Comparison of ENCODE assay signal across 24 cellular contexts in the genomic region with DNA sequence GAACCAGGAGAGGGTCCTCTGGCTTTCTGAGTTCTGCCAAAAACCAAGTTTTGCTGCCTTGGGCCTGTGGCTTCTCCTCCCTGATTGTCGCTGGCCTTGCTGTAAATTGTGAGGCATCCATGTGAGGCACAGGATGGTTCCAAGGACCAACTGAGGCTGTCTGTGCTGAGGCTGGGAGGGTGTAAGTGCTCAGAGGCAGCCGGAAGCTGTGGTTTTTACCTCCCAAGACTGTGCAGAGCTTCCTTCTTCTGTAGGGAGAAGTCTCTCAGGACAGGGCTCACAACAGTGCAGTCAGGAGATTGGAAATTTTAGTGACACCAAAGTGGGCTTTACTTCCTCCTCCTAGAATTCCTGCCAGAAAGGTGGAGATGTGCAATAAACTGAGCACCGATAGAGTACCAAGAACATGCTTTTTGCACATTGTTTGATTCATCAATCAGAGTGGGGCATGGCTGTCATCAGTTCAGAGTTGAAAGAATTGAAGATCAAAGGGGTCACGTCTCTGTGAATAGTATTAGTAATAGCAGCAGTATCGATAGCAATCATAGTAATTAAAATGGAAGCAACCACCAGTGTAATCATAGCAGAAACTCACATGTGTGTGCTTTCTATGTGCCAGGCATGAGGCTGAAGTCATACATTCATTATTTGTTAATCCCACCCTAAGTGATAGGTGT.
DNase-seq lines count a peak whose midpoint lies in the region; ATAC-seq and TF ChIP-seq lines count a peak whose summit lies in the region.
"Had no signal": no experiment of that assay in that cellular context is flagged by ENCODE, and none has a peak within 500 bp of the region (broad histone marks: within the 10 kb centered on the region; RNA-seq: fewer than 3 reads in every experiment).

No MANE protein-coding gene starts in this region.

- H3K27ac Mint-ChIP-seq in activated CD4-positive, alpha-beta memory T cell treated with anti-CD3 and anti-CD28 coated beads, Interleukin-2, amount 10 ng/mL, durations not matched to agents 7 days and 5 days = no peak overlapping the region
- H3K27ac Mint-ChIP-seq: activated B cell treated with CpG ODN at 0.5 μM for 24 hours; GM23338; memory B cell; stimulated activated naive B cell treated with anti-CD40 and anti-IgM and Interleukin-4, amounts not matched to agents 10 μg/mL and 1 μg/mL and 100 μg/mL, for 72 hours had no signal

- POLR2A ChIA-PET in activated CD4-positive, alpha-beta memory T cell treated with anti-CD3 and anti-CD28 coated beads, Interleukin-2, amount 10 ng/mL, durations not matched to agents 7 days and 5 days (lab: Charles Lee) = no interaction called here

- no peak overlapping the region for H3K9ac ChIP-seq in DND-41 (ENCODE audit: low read depth, low read length)

- no peaks in the 10 kb centered on the region for H4K20me1 ChIP-seq in DND-41 (ENCODE audit: insufficient read depth, low read length)

- CTCF ChIA-PET in activated CD4-positive, alpha-beta memory T cell treated with anti-CD3 and anti-CD28 coated beads, Interleukin-2, amount 10 ng/mL, durations not matched to agents 7 days and 5 days (lab: Charles Lee) = no interaction called here

- peaks cover 25% of the 10 kb centered on the region for H3K4me1 ChIP-seq in DND-41 (ENCODE audit: insufficient read depth, low read length)
- H3K4me1 ChIP-seq: body of pancreas, upper lobe of left lung had no signal

- H2AFZ ChIP-seq in DND-41 (ENCODE audit: low read depth, low read length) = no peak overlapping the region
- H2AFZ ChIP-seq: GM23338 had no signal

- peaks cover 19% of the 10 kb centered on the region for H3K4me1 Mint-ChIP-seq in activated CD4-positive, alpha-beta memory T cell treated with anti-CD3 and anti-CD28 coated beads, Interleukin-2, amount 10 ng/mL, durations not matched to agents 7 days and 5 days
- H3K4me1 Mint-ChIP-seq: GM23338 had no signal

- H3K27me3 ChIP-seq in DND-41 (ENCODE audit: insufficient read depth, low read length, poor library complexity) (no peaks in the 10 kb centered on the region), WERI-Rb-1 (ENCODE audit: insufficient read depth, low read depth, severe bottlenecking) (no peaks in the 10 kb centered on the region)
- H3K27me3 ChIP-seq: body of pancreas, upper lobe of left lung had no signal

- H3K27ac ChIP-seq in DND-41 (ENCODE audit: low read length) (peak overlapping the region; percentile 38), WERI-Rb-1 (no peak overlapping the region)
- H3K27ac ChIP-seq: body of pancreas, upper lobe of left lung had no signal

- ATAC-seq in activated CD4-positive, CD25-positive, alpha-beta regulatory T cell treated with anti-CD3 and anti-CD28 coated beads, Interleukin-2, amount 50 U/mL, for 24 hours = peak; percentile 74 to 82
- peak; percentile 99 for ATAC-seq in DND-41 (ENCODE audit: insufficient read depth, low read depth)
- ATAC-seq: body of pancreas; GM23338; left lobe of liver; stimulated activated naive B cell treated with anti-CD40 and anti-IgM and Interleukin-4, amounts not matched to agents 10 μg/mL and 1 μg/mL and 100 μg/mL, for 72 hours had no signal

- DNase-seq in activated CD4-positive, CD25-positive, alpha-beta regulatory T cell (lab: John Stamatoyannopoulos, UW) = no peak
- peak; percentile 71 for DNase-seq in DND-41
- DNase-seq in NOMO-1 treated with DMSO at 0.1 percent for 48 hours (lab: John Stamatoyannopoulos, UW; ENCODE audit: unreplicated experiment) = peak; percentile 35
- peak; percentile 17 for DNase-seq in activated CD4-positive, alpha-beta memory T cell treated with anti-CD3 and anti-CD28 coated beads, Interleukin-2, amount 10 ng/mL, durations not matched to agents 7 days and 5 days
- no peak for DNase-seq in WERI-Rb-1
- no peak for DNase-seq in GOT3 (lab: John Stamatoyannopoulos, UW)
- no peak for DNase-seq in RKO (ENCODE audit: low spot score)
- DNase-seq: activated B cell treated with CpG ODN at 0.5 μM for 24 hours; activated CD4-positive, alpha-beta T cell treated with anti-CD3 and anti-CD28 coated beads, Interleukin-2, amount 50 U/mL, for 48 hours; activated gamma-delta T cell; body of pancreas; NCI-H2029; NCI-H524; NK-92 treated with Interleukin-12 subunit alpha and Interleukin-12 subunit beta, amount 100 ng/mL, for 24 hours; SIG-M5; stimulated activated naive B cell treated with anti-CD40 and anti-IgM and Interleukin-4, amounts not matched to agents 10 μg/mL and 1 μg/mL and 100 μg/mL, for 72 hours; SW 1271; T1000; upper lobe of left lung had no signal

- H3K36me3 Mint-ChIP-seq in activated CD4-positive, alpha-beta memory T cell treated with anti-CD3 and anti-CD28 coated beads, Interleukin-2, amount 10 ng/mL, durations not matched to agents 7 days and 5 days (ENCODE audit: low read depth) = no peaks in the 10 kb centered on the region

- H3K27me3 Mint-ChIP-seq in activated CD4-positive, alpha-beta memory T cell treated with anti-CD3 and anti-CD28 coated beads, Interleukin-2, amount 10 ng/mL, durations not matched to agents 7 days and 5 days = no peaks in the 10 kb centered on the region
- H3K27me3 Mint-ChIP-seq: activated B cell treated with CpG ODN at 0.5 μM for 24 hours; central memory CD8-positive, alpha-beta T cell; memory B cell; stimulated activated naive B cell treated with anti-CD40 and anti-IgM and Interleukin-4, amounts not matched to agents 10 μg/mL and 1 μg/mL and 100 μg/mL, for 72 hours had no signal

- H3K4me3 Mint-ChIP-seq in activated CD4-positive, alpha-beta memory T cell treated with anti-CD3 and anti-CD28 coated beads, Interleukin-2, amount 10 ng/mL, durations not matched to agents 7 days and 5 days = no peak overlapping the region
- H3K4me3 Mint-ChIP-seq: activated B cell treated with CpG ODN at 0.5 μM for 24 hours; central memory CD8-positive, alpha-beta T cell; GM23338; memory B cell; stimulated activated naive B cell treated with anti-CD40 and anti-IgM and Interleukin-4, amounts not matched to agents 10 μg/mL and 1 μg/mL and 100 μg/mL, for 72 hours had no signal

- H3K79me2 ChIP-seq in DND-41 (ENCODE audit: insufficient read depth, low read length) = no peaks in the 10 kb centered on the region

- no peaks in the 10 kb centered on the region for H3K36me3 ChIP-seq in DND-41 (ENCODE audit: insufficient read depth, low read length)
- H3K36me3 ChIP-seq in WERI-Rb-1 = no peaks in the 10 kb centered on the region
- H3K36me3 ChIP-seq: upper lobe of left lung had no signal

- H3K9me3 Mint-ChIP-seq in activated CD4-positive, alpha-beta memory T cell treated with anti-CD3 and anti-CD28 coated beads, Interleukin-2, amount 10 ng/mL, durations not matched to agents 7 days and 5 days = no peaks in the 10 kb centered on the region
- H3K9me3 Mint-ChIP-seq: central memory CD8-positive, alpha-beta T cell had no signal

- peak overlapping the region; percentile 35; the same call in 1 of the 2 replicates for H3K4me2 ChIP-seq in DND-41 (ENCODE audit: insufficient read depth, low read length)
- H3K4me2 ChIP-seq: GM23338 had no signal

- H3K9me3 ChIP-seq in DND-41 (ENCODE audit: insufficient read depth, low read length, severe bottlenecking) (no peaks in the 10 kb centered on the region), WERI-Rb-1 (ENCODE audit: severe bottlenecking) (peaks cover 6% of the 10 kb centered on the region)
- H3K9me3 ChIP-seq: body of pancreas, upper lobe of left lung had no signal

- H3K4me3 ChIP-seq in DND-41 (ENCODE audit: low read depth in 1 of 2, low read length in 2 of 2) = no peak overlapping the region
- no peak overlapping the region for H3K4me3 ChIP-seq in WERI-Rb-1 (ENCODE audit: low read depth, low read length)
- H3K4me3 ChIP-seq: body of pancreas, GM23338, upper lobe of left lung had no signal

- TF ChIP-seq CTCF in DND-41 (IDR thresholded peaks at IDR 0.05; ENCODE audit: borderline replicate concordance, extremely low read depth, low read length, poor library complexity, severe bottlenecking) = no peak
- no peak for TF ChIP-seq CTCF in WERI-Rb-1 (IDR thresholded peaks at IDR 0.05; ENCODE audit: low read depth, low read length)

Comparison
In these comparisons a context has a peak if more than half of its experiments do, and no peak if none do; other contexts are left out.
1. DNase-seq: peak in DND-41 (single experiment), NOMO-1 treated with DMSO at 0.1 percent for 48 hours (single experiment) and activated CD4-positive, alpha-beta memory T cell treated with anti-CD3 and anti-CD28 coated beads, Interleukin-2, amount 10 ng/mL, durations not matched to agents 7 days and 5 days (single experiment); none in activated CD4-positive, CD25-positive, alpha-beta regulatory T cell (0 of 4), WERI-Rb-1 (single experiment), GOT3 (single experiment) and RKO (single experiment).